ENCODE assay signal across 8 cellular contexts in the genomic region with DNA sequence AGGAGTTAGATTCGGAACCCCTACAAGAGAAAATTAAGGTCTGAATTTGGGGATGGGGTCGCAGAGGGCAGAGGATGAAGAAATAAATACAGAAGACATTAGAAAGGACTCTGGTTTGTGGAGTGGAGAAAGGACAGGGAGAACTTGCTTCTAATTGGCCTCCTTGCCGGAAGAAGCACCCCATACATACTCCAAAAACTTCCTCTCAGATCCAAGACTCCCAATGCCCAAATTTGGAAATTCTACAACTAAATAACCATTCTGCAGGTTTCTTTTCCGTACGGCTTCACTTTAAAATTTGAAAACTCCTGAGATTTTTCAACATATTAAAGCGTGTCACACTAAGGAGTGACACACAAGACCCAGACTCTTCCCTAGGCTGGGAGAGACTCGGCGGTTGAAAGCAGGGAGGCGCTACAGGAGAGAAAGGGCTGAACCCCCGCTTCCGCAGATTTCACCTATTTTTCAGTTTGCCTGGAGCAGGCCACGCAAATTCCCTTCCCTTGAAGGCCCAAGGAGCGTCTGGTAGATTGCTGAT. TPM values are rescaled to one million over a fixed set of nuclear protein-coding genes. Genes with fewer than 3 reads are reported as not detected.
DNase-seq lines count a peak whose midpoint lies in the region; ATAC-seq, FAIRE-seq and TF ChIP-seq lines count a peak whose summit lies in the region.

No MANE protein-coding gene starts in this region.

- CTCF ChIA-PET in GM12878 (lab: Yijun Ruan, JAX), result interaction anchor here (1.0 kb wide), 1 partner anchor 63 kb away, joined by 4 read pairs; no protein-coding TSS in a partner anchor

- H3K27ac ChIP-seq in Karpas-422 (ENCODE audit: low read length), result peak overlapping the region; percentile 90
- peak overlapping the region; percentile 98 for H3K27ac ChIP-seq in GM12878 (ENCODE audit: control insufficient read depth, insufficient read depth)
- peak overlapping the region; percentile 95 to 98 for H3K27ac ChIP-seq in testis

- no peak for TF ChIP-seq EP300 in GM12878 (IDR thresholded peaks at IDR 0.05; ENCODE audit: borderline replicate concordance in 1 of 2, control insufficient read depth in 1 of 2, low read depth in 2 of 2, low read length in 2 of 2)

- H3K79me2 ChIP-seq in Karpas-422 (ENCODE audit: low read length) (peaks cover 67% of the 10 kb centered on the region), GM12878 (ENCODE audit: control insufficient read depth, insufficient read depth, low read length) (peaks cover 53% of the 10 kb centered on the region)

- H3K4me3 ChIP-seq in GM12864 (ENCODE audit: low read depth, low read length) (peak overlapping the region; percentile 81), Karpas-422 (ENCODE audit: low read length) (peak overlapping the region; percentile 96), GM12878 (peak overlapping the region; percentile 93), testis (peak overlapping the region; percentile 95 to 96)

- DNase-seq in GM12864 (ENCODE audit: low read depth) (no peak), Karpas-422 (no peak), GM12878 (ENCODE audit: low read depth, low spot score) (no peak), left colon (no peak), testis (no peak), medulla oblongata (ENCODE audit: extremely low spot score) (no peak), kidney tubule cell (ENCODE audit: low spot score) (no peak), COLO668 (lab: John Stamatoyannopoulos, UW; ENCODE audit: unreplicated experiment) (no peak)

- TSS peak; percentile 82 for BruUV-seq in GM12878 (replicated peaks; lab: Mats Ljungman, UMichigan)

- in situ Hi-C loops in GM12878 (cut with MboI), result no loop called here

- H3K27me3 ChIP-seq in Karpas-422 (ENCODE audit: low read length) (no peaks in the 10 kb centered on the region), GM12878 (replicated peaks in 1 of 2; ENCODE audit: control insufficient read depth in 2 of 2, insufficient read depth in 2 of 2, low read length in 1 of 2) (no peaks in the 10 kb centered on the region), testis (no peaks in the 10 kb centered on the region)

- POLR2A ChIA-PET in GM12878 (lab: Charles Lee), result no interaction called here

- RAD21 ChIA-PET in GM12878 (lab: Charles Lee; ENCODE audit: unreplicated experiment), result no interaction called here

- no peak for FAIRE-seq in GM12878 (lab: Jason Lieb, UNC)

- H3K4me1 ChIP-seq in Karpas-422 (ENCODE audit: low read length) (peaks cover 42% of the 10 kb centered on the region), GM12878 (ENCODE audit: control insufficient read depth, insufficient read depth, low read length) (peaks cover 3% of the 10 kb centered on the region; the same call in 1 of the 2 replicates), testis (peaks cover 11% of the 10 kb centered on the region)

- no peak for TF ChIP-seq CTCF in GM12864 (IDR thresholded peaks at IDR 0.05; ENCODE audit: low read depth, low read length, missing control alignments)
- TF ChIP-seq CTCF in GM12878 (IDR thresholded peaks at IDR 0.05 in 2 of 3, conservative IDR thresholded peaks at IDR 0.05 in 1 of 3; ENCODE audit: control insufficient read depth in 2 of 3, extremely low read depth in 1 of 3, insufficient read depth in 1 of 3, low read depth in 3 of 3, low read length in 3 of 3), result no peak
- no peak for TF ChIP-seq CTCF in testis (IDR thresholded peaks at IDR 0.05)

- peaks cover 19% of the 10 kb centered on the region for H4K20me1 ChIP-seq in Karpas-422 (ENCODE audit: insufficient read depth, low read depth, low read length)
- H4K20me1 ChIP-seq in GM12878 (ENCODE audit: control insufficient read depth, insufficient read depth), result no peaks in the 10 kb centered on the region

- H3K4me2 ChIP-seq in Karpas-422 (ENCODE audit: low read depth, low read length, poor library complexity, severe bottlenecking) (peak overlapping the region; percentile 86), GM12878 (ENCODE audit: control insufficient read depth, insufficient read depth) (peak overlapping the region; percentile 85)

- TF ChIP-seq POLR2A in GM12878 (IDR thresholded peaks at IDR 0.05; ENCODE audit: low read depth, low read length) (no peak), testis (IDR thresholded peaks at IDR 0.05) (no peak)

- H3K9me3 ChIP-seq in Karpas-422 (ENCODE audit: low read length) (no peaks in the 10 kb centered on the region), GM12878 (replicated peaks; ENCODE audit: control insufficient read depth, insufficient read depth, low read length) (no peaks in the 10 kb centered on the region), testis (no peaks in the 10 kb centered on the region)

- intact Hi-C loops in GM12878 (cut with micrococcal nuclease; ENCODE audit: unreplicated experiment), result loop anchor here (2.0 to 5.0 kb wide), 4 partner anchors 36 to 386 kb away; partner anchors contain the start of genes MTIF2, PPP4R3B and RTN4
- intact Hi-C loops in left colon (cut with DNase I, micrococcal nuclease), result no loop called here
- intact Hi-C loops in testis (cut with DNase I; ENCODE audit: low total_unique reads), result no loop called here

- TF ChIP-seq RAD21 in GM12878 (IDR thresholded peaks at IDR 0.05; ENCODE audit: insufficient read depth, low read depth, low read length), result no peak

- SMC1A ChIA-PET in GM12878 (lab: Charles Lee; ENCODE audit: uncharacterized antibody, unreplicated experiment), result no interaction called here

- H2AFZ ChIP-seq in Karpas-422 (ENCODE audit: low read length), result peak overlapping the region; percentile 97
- peak overlapping the region; percentile 98 for H2AFZ ChIP-seq in GM12878 (ENCODE audit: control insufficient read depth, low read depth, low read length)

- ATAC-seq in GM12878, result peak; percentile 2; the same call in 2 of the 3 replicates
- ATAC-seq in left colon, result peak; percentile 20

- WGBS in GM12878 (ENCODE audit: insufficient coverage, insufficient replicate concordance, low lambda C conversion rate, missing lambda C conversion rate), result 8% methylated on average over 13 of the region's 13 CpGs
- 4 to 6% methylated on average over 13 of the region's 13 CpGs for WGBS in testis, 2 donors

- H3K9me2 ChIP-seq in Karpas-422 (replicated peaks; ENCODE audit: insufficient read depth, low read length), result 0 out of 2 replicates have a peak, but pooled peaks cover 2% of the 10 kb centered on the region

- H3K9ac ChIP-seq in Karpas-422 (ENCODE audit: low read length) (peak overlapping the region; percentile 98), GM12878 (ENCODE audit: control insufficient read depth, insufficient read depth, low read length) (peak overlapping the region; percentile 98)

- H3K36me3 ChIP-seq in Karpas-422 (ENCODE audit: insufficient read depth, low read length) (peaks cover 38% of the 10 kb centered on the region), GM12878 (ENCODE audit: control insufficient read depth in 2 of 2, insufficient read depth in 2 of 2, low read length in 1 of 2) (peaks cover 1 to 20% of the 10 kb centered on the region in 2 experiments; a peak in 3 of 4 replicates), testis (ENCODE audit: low read depth, missing control alignments) (no peaks in the 10 kb centered on the region)

RNA-seq across cellular contexts. Expression of gene CLHC1, which starts 0.5 kb away (rescaled TPM):
- 12.1 and 17.9 TPM in 2 replicates for total RNA-seq in Karpas-422 (2014; rRNA removed; shearing (Covaris generic); ENCODE audit: low replicate concordance)
- 30.4 and 41.7 TPM in 2 replicates for total RNA-seq in GM12878 (2013; cell fraction: nucleolus; rRNA removed)
- 3.2 and 6.2 TPM in 2 replicates for total RNA-seq in GM12878 (2014; rRNA removed)
- 6.1 and 8.7 TPM in 2 replicates for total RNA-seq in GM12878 (2014; rRNA removed; fragmentation: Illumina TruSeq; extraction: Trizol)
- total RNA-seq in GM12878 (2021), result 4.0 and 6.2 TPM in 2 replicates
- 0.98 TPM for polyA plus RNA-seq in GM12878 (2011; ENCODE audit: low read depth)
- 6.8 and 10.1 TPM in 2 replicates for polyA plus RNA-seq in GM12878 (2011; rRNA removed)
- polyA plus RNA-seq in GM12878 (2011; cell fraction: cytosol; rRNA removed), result 1.3 and 2.3 TPM in 2 replicates
- 6.7 and 8.8 TPM in 2 replicates for polyA plus RNA-seq in GM12878 (2011; cell fraction: nucleus; rRNA removed)
- 3.8 and 4.1 TPM in 2 replicates for polyA plus RNA-seq in GM12878 (2012)
- polyA plus RNA-seq in GM12878 (2014; fragmentation: Illumina TruSeq; extraction: Trizol), result 3.5 and 4.0 TPM in 2 replicates
- polyA plus RNA-seq in GM12878 (2014; fragmentation: Nextera tagmentation; extraction: Ambion mirVana), result 1 to 10 TPM; 2.6 to 3.2 TPM
- polyA plus RNA-seq in GM12878 (2014; rRNA removed), result 5.1 and 5.7 TPM in 2 replicates
- polyA plus RNA-seq in GM12878 (2016; fragmentation: Nextera tagmentation; extraction: Ambion mirVana), result 1 to 10 TPM; 4.3 to 5.6 TPM
- 1.5 and 6.6 TPM in 2 replicates for polyA minus RNA-seq in GM12878 (2011; rRNA and poly(A)+ RNA removed)
- 2.8 TPM in 1 of 2 replicates, not detected in the other for polyA minus RNA-seq in GM12878 (2011; cell fraction: cytosol; rRNA and poly(A)+ RNA removed)
- polyA minus RNA-seq in GM12878 (2011; cell fraction: nucleus; rRNA and poly(A)+ RNA removed), result 8.7 and 13.1 TPM in 2 replicates
- 1 to 10 TPM; 6.5 to 8.1 TPM for total RNA-seq in left colon
- 10 to 100 TPM in 1 of 2 donors, 1 to 10 TPM in 1; 7.9 to 14.6 TPM for total RNA-seq in testis
- polyA plus RNA-seq in testis (ENCODE audit: insufficient read depth, low read depth, low replicate concordance), result 21.2 TPM

RNA-seq across cellular contexts. Expression of gene RPS27A, which starts 0.9 kb away (rescaled TPM):
- 1,457 and 2,669 TPM in 2 replicates for total RNA-seq in Karpas-422 (2014; rRNA removed; shearing (Covaris generic); ENCODE audit: low replicate concordance)
- 210 and 242 TPM in 2 replicates for total RNA-seq in GM12878 (2013; cell fraction: nucleolus; rRNA removed)
- total RNA-seq in GM12878 (2014; rRNA removed) (1,715 and 1,919 TPM in 2 replicates), GM12878 (2014; rRNA removed; fragmentation: Illumina TruSeq; extraction: Trizol) (2,577 and 2,600 TPM in 2 replicates), GM12878 (2021) (1,460 and 1,505 TPM in 2 replicates), left colon (100 to 1,000 TPM; 656 to 661 TPM), testis (100 to 1,000 TPM; 371 to 618 TPM)
- 3,990 TPM for polyA plus RNA-seq in GM12878 (2011; ENCODE audit: low read depth)
- polyA plus RNA-seq in GM12878 (2011; rRNA removed) (2,736 and 3,509 TPM in 2 replicates), GM12878 (2014; fragmentation: Illumina TruSeq; extraction: Trizol) (1,739 and 2,088 TPM in 2 replicates), GM12878 (2014; fragmentation: Nextera tagmentation; extraction: Ambion mirVana) (1,000 to 10,000 TPM; 3,416 to 4,705 TPM), GM12878 (2014; rRNA removed) (2,025 and 2,160 TPM in 2 replicates), GM12878 (2016; fragmentation: Nextera tagmentation; extraction: Ambion mirVana) (1,000 to 10,000 TPM; 1,779 to 1,833 TPM), testis (ENCODE audit: insufficient read depth, low read depth, low replicate concordance) (857 TPM)
- 1,475 and 1,891 TPM in 2 replicates for polyA plus RNA-seq in GM12878 (2011; cell fraction: cytosol; rRNA removed)
- 520 and 651 TPM in 2 replicates for polyA plus RNA-seq in GM12878 (2011; cell fraction: nucleus; rRNA removed)
- polyA plus RNA-seq in GM12878 (2012), result 2,856 and 3,931 TPM in 2 replicates
- polyA minus RNA-seq in GM12878 (2011; rRNA and poly(A)+ RNA removed), result 381 and 517 TPM in 2 replicates
- 228 and 239 TPM in 2 replicates for polyA minus RNA-seq in GM12878 (2011; cell fraction: cytosol; rRNA and poly(A)+ RNA removed)
- 125 and 194 TPM in 2 replicates for polyA minus RNA-seq in GM12878 (2011; cell fraction: nucleus; rRNA and poly(A)+ RNA removed)

RNA-seq across cellular contexts. Expression of gene MTIF2, which starts 37.4 kb away (rescaled TPM):
- total RNA-seq in Karpas-422 (2014; rRNA removed; shearing (Covaris generic); ENCODE audit: low replicate concordance), result 34.7 and 43.2 TPM in 2 replicates
- total RNA-seq in GM12878 (2013; cell fraction: nucleolus; rRNA removed), result 54.4 and 61.4 TPM in 2 replicates
- 34.2 and 38.5 TPM in 2 replicates for total RNA-seq in GM12878 (2014; rRNA removed)
- 62.1 and 63.7 TPM in 2 replicates for total RNA-seq in GM12878 (2014; rRNA removed; fragmentation: Illumina TruSeq; extraction: Trizol)
- total RNA-seq in GM12878 (2021), result 33.4 and 34.1 TPM in 2 replicates
- polyA plus RNA-seq in GM12878 (2011; ENCODE audit: low read depth), result 19.3 TPM
- polyA plus RNA-seq in GM12878 (2011; rRNA removed), result 40.8 and 65.5 TPM in 2 replicates
- 16.3 and 17.6 TPM in 2 replicates for polyA plus RNA-seq in GM12878 (2011; cell fraction: cytosol; rRNA removed)
- 37.9 and 42.0 TPM in 2 replicates for polyA plus RNA-seq in GM12878 (2011; cell fraction: nucleus; rRNA removed)
- polyA plus RNA-seq in GM12878 (2012), result 26.4 and 33.0 TPM in 2 replicates
- polyA plus RNA-seq in GM12878 (2014; fragmentation: Illumina TruSeq; extraction: Trizol), result 50.2 and 57.4 TPM in 2 replicates
- 10 to 100 TPM; 26.4 to 39.2 TPM for polyA plus RNA-seq in GM12878 (2014; fragmentation: Nextera tagmentation; extraction: Ambion mirVana)
- polyA plus RNA-seq in GM12878 (2014; rRNA removed), result 25.5 and 30.9 TPM in 2 replicates
- 10 to 100 TPM; 45.4 to 46.1 TPM for polyA plus RNA-seq in GM12878 (2016; fragmentation: Nextera tagmentation; extraction: Ambion mirVana)
- 53.5 and 57.6 TPM in 2 replicates for polyA minus RNA-seq in GM12878 (2011; rRNA and poly(A)+ RNA removed)
- polyA minus RNA-seq in GM12878 (2011; cell fraction: cytosol; rRNA and poly(A)+ RNA removed), result 16.6 and 21.8 TPM in 2 replicates
- 45.0 and 56.9 TPM in 2 replicates for polyA minus RNA-seq in GM12878 (2011; cell fraction: nucleus; rRNA and poly(A)+ RNA removed)
- 10 to 100 TPM; 38.9 to 47.1 TPM for total RNA-seq in left colon
- total RNA-seq in testis, result 10 to 100 TPM; 19.6 to 23.9 TPM
- polyA plus RNA-seq in testis (ENCODE audit: insufficient read depth, low read depth, low replicate concordance), result 15.0 TPM
